In the genomic region with DNA sequence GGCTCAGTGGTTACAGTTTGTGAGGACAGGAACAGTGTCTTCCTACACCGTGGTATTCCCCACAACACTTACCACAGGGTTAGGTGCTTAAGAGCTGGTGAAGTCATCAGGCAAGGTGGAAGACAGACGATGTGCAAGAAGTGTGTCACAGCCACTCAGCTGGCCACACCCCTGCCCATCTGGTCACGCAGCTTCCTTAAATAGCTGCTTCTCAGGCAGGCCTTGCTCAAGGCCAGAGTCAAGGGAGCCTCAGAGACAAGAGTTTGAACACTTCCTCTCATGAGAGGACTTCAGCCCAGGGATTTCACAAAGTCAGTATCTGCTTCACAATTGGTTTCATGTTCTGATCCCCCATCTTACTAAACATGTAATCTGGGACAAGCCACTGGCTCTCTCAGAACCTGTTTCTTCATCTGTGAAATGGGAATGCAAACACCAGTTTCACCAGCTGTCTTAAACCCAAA, we compare ENCODE assay signal across 9 cellular contexts.
DNase-seq lines count a peak whose midpoint lies in the region; ATAC-seq, FAIRE-seq and TF ChIP-seq lines count a peak whose summit lies in the region.
"Had no signal": no experiment of that assay in that cellular context is flagged by ENCODE, and none has a peak within 500 bp of the region (broad histone marks: within the 10 kb centered on the region; RNA-seq: fewer than 3 reads in every experiment).

No MANE protein-coding gene starts in this region.

- TF ChIP-seq CTCF in MM.1S (IDR thresholded peaks at IDR 0.05; ENCODE audit: low read length): no peak
- TF ChIP-seq CTCF in D721Med (IDR thresholded peaks at IDR 0.05; ENCODE audit: insufficient read depth, missing control alignments): no peak

- peaks cover 12% of the 10 kb centered on the region; the same call in 1 of the 2 replicates for H3K4me1 ChIP-seq in MM.1S (ENCODE audit: low read length)

- no peaks in the 10 kb centered on the region for H3K79me2 ChIP-seq in MM.1S (ENCODE audit: low read length)

- H3K9ac ChIP-seq in MM.1S (ENCODE audit: low read length): no peak overlapping the region

- no peaks in the 10 kb centered on the region for H3K9me3 ChIP-seq in MM.1S (replicated peaks; ENCODE audit: insufficient read depth, low read length)

- H3F3A ChIP-seq in MM.1S (ENCODE audit: insufficient read depth, low read length): peaks cover 5% of the 10 kb centered on the region; the same call in 1 of the 2 replicates

- peak overlapping the region; percentile 12; the same call in 1 of the 2 replicates for H3K4me2 ChIP-seq in MM.1S (ENCODE audit: low read depth, low read length)

- FAIRE-seq in D721Med (lab: Jason Lieb, UNC): no peak
- FAIRE-seq: A204.1 had no signal

- H3K27ac ChIP-seq in MM.1S (ENCODE audit: low read length): peak overlapping the region; percentile 76
- H3K27ac ChIP-seq in epithelial cell of prostate: peak overlapping the region; percentile 49

- no peaks in the 10 kb centered on the region for H3K27me3 ChIP-seq in MM.1S (replicated peaks; ENCODE audit: insufficient read depth, low read length)

- H2AFZ ChIP-seq in MM.1S (ENCODE audit: low read length): peak overlapping the region; percentile 51; the same call in 1 of the 2 replicates

- H3K9me2 ChIP-seq in MM.1S (replicated peaks; ENCODE audit: insufficient read depth, low read length): no peaks in the 10 kb centered on the region

- intact Hi-C loops in sciatic nerve (cut with DNase I): no loop called here

- H4K20me1 ChIP-seq in MM.1S (ENCODE audit: insufficient read depth, low read length): no peaks in the 10 kb centered on the region

- H3K36me3 ChIP-seq in MM.1S (replicated peaks; ENCODE audit: insufficient read depth, low read length): no peaks in the 10 kb centered on the region

- ATAC-seq in HG02571 (IDR thresholded peaks at IDR 0.05; ENCODE audit: unreplicated experiment): peak; percentile 93
- peak; percentile 68 for ATAC-seq in sciatic nerve

- H3K4me3 ChIP-seq in MM.1S (ENCODE audit: low read length): no peak overlapping the region

- peak; percentile 30 for DNase-seq in DMS153 (lab: John Stamatoyannopoulos, UW)
- no peak for DNase-seq in DMS153 treated with DMSO at 0.1 percent for 48 hours (lab: John Stamatoyannopoulos, UW; ENCODE audit: unreplicated experiment)
- DNase-seq in MM.1S: peak; percentile 53
- peak; percentile 72 for DNase-seq in epithelial cell of prostate (ENCODE audit: low read depth, low spot score)
- DNase-seq in sciatic nerve (ENCODE audit: low spot score): peak; percentile 56
- no peak for DNase-seq in D721Med (ENCODE audit: insufficient read length, low spot score)
- DNase-seq in HuH-7.5 (ENCODE audit: low spot score): no peak

Comparison
In these comparisons a context has a peak if more than half of its experiments do, and no peak if none do; other contexts are left out.
1. DNase-seq: peak in DMS153 (single experiment), MM.1S (single experiment), epithelial cell of prostate (single experiment) and sciatic nerve (single experiment); none in DMS153 treated with DMSO at 0.1 percent for 48 hours (single experiment), D721Med (single experiment) and HuH-7.5 (single experiment).